1 cellular context compared by ENCODE assay signal in genomic region chr12:57590536-57590891, GRCh38.
TF ChIP-seq lines count a peak whose summit lies in the region.

No MANE protein-coding gene starts in this region.

TF ChIP-seq in neural cell, 6 proteins besides CTCF, POLR2A, EP300 and RAD21 (continued from another document):
- TF ChIP-seq REST (IDR thresholded peaks at IDR 0.05; ENCODE audit: borderline replicate concordance) (no peak), TAF1 (IDR thresholded peaks at IDR 0.05; ENCODE audit: low read depth) (no peak), EZH2 (IDR thresholded peaks at IDR 0.05; ENCODE audit: borderline replicate concordance, insufficient read depth, low read length, poor library complexity, severe bottlenecking) (no peak)
